In the genomic region with DNA sequence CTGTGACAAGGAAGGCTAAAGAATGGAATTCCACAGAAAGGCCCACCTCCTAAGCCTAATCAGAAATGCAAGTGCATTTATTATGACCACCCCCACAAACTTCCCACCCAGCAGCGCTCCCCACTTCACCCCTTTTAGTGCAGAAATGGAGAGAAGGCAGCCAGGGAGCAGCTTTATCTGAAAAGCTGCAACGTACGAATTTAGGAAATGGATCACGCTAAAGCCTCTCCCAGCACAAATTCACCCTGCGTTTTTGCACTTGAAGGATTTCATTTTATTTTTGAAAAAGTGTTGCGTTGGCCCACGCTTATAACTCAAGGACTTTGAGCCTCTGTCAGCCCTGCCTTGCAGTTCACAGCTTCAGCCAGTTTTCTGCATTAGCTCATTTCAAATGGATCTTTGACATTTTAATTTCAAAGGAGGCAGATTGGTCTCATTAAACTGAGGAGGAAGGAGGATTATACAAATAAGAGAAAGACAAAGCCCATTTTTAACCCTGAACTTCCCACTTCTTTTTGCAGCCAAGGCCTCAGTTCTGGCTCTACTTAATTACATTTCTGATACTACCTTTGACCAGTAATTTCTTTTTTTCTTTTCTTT, we compare ENCODE assay signal across 1 cellular context.
TF ChIP-seq lines count a peak whose summit lies in the region.

No MANE protein-coding gene starts in this region.

TF ChIP-seq in WTC11, 78 proteins besides CTCF, POLR2A, EP300 and RAD21 (continued from another document):
- TF ChIP-seq NFE2L1 (CRISPR knock-in tag; IDR thresholded peaks at IDR 0.05) (no peak), SMAD4 (CRISPR knock-in tag; IDR thresholded peaks at IDR 0.05) (no peak), ESRRA (CRISPR knock-in tag; IDR thresholded peaks at IDR 0.05; ENCODE audit: borderline replicate concordance) (no peak), HMGA2 (CRISPR knock-in tag; IDR thresholded peaks at IDR 0.05) (no peak), GRHL2 (CRISPR knock-in tag; IDR thresholded peaks at IDR 0.05; ENCODE audit: insufficient replicate concordance, severe bottlenecking) (no peak), CBFB (CRISPR knock-in tag; IDR thresholded peaks at IDR 0.05; ENCODE audit: low read depth) (no peak)
- TF ChIP-seq, protein P1, sequence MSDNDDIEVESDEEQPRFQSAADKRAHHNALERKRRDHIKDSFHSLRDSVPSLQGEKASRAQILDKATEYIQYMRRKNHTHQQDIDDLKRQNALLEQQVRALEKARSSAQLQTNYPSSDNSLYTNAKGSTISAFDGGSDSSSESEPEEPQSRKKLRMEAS (CRISPR knock-in tag; IDR thresholded peaks at IDR 0.05) = no peak
- TF ChIP-seq, protein P2, sequence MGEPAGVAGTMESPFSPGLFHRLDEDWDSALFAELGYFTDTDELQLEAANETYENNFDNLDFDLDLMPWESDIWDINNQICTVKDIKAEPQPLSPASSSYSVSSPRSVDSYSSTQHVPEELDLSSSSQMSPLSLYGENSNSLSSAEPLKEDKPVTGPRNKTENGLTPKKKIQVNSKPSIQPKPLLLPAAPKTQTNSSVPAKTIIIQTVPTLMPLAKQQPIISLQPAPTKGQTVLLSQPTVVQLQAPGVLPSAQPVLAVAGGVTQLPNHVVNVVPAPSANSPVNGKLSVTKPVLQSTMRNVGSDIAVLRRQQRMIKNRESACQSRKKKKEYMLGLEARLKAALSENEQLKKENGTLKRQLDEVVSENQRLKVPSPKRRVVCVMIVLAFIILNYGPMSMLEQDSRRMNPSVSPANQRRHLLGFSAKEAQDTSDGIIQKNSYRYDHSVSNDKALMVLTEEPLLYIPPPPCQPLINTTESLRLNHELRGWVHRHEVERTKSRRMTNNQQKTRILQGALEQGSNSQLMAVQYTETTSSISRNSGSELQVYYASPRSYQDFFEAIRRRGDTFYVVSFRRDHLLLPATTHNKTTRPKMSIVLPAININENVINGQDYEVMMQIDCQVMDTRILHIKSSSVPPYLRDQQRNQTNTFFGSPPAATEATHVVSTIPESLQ (CRISPR knock-in tag; IDR thresholded peaks at IDR 0.05) = no peak
- TF ChIP-seq, protein P3, sequence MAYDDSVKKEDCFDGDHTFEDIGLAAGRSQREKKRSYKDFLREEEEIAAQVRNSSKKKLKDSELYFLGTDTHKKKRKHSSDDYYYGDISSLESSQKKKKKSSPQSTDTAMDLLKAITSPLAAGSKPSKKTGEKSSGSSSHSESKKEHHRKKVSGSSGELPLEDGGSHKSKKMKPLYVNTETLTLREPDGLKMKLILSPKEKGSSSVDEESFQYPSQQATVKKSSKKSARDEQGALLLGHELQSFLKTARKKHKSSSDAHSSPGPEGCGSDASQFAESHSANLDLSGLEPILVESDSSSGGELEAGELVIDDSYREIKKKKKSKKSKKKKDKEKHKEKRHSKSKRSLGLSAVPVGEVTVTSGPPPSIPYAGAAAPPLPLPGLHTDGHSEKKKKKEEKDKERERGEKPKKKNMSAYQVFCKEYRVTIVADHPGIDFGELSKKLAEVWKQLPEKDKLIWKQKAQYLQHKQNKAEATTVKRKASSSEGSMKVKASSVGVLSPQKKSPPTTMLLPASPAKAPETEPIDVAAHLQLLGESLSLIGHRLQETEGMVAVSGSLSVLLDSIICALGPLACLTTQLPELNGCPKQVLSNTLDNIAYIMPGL (CRISPR knock-in tag; IDR thresholded peaks at IDR 0.05) = no peak
TF ChIP-seq in WTC11: peak in this region for 0.
